ENCODE assay signal across 8 cellular contexts in genomic region chr10:77251297-77252013, GRCh38.
DNase-seq lines count a peak whose midpoint lies in the region; ATAC-seq and TF ChIP-seq lines count a peak whose summit lies in the region.

No MANE protein-coding gene starts in this region.

- DNase-seq in CD14-positive monocyte (ENCODE audit: low spot score) = no peak
- DNase-seq in H4 (ENCODE audit: low spot score) = peak; percentile 40
- peak; percentile 38 to 75 for DNase-seq in SJCRH30
- peak; percentile 63 for DNase-seq in glomerular visceral epithelial cell (ENCODE audit: extremely low spot score)
- DNase-seq in activated effector memory CD4-positive, alpha-beta T cell treated with anti-CD3 and anti-CD28 coated beads, Interleukin-2, amount 50 U/mL, for 16 hours = no peak

- H3K9me3 Mint-ChIP-seq in CD14-positive monocyte = peaks cover 0 to 3% (median 0%) of the 10 kb centered on the region in 7 donors

- no peaks in the 10 kb centered on the region for H3K36me3 ChIP-seq in SJCRH30

- H3K27me3 ChIP-seq in SJCRH30 = no peaks in the 10 kb centered on the region

- H3K4me3 ChIP-seq in SJCRH30 = no peak overlapping the region

- ATAC-seq in HG02763 (IDR thresholded peaks at IDR 0.05; ENCODE audit: unreplicated experiment) (no peak), HG02938 (IDR thresholded peaks at IDR 0.05; ENCODE audit: unreplicated experiment) (no peak), GM19467 (IDR thresholded peaks at IDR 0.05; ENCODE audit: unreplicated experiment) (no peak)

- H3K27ac ChIP-seq in SJCRH30 = no peak overlapping the region

- peaks cover 20% of the 10 kb centered on the region for H3K4me1 ChIP-seq in SJCRH30

- TF ChIP-seq CTCF in CD14-positive monocyte (IDR thresholded peaks at IDR 0.05) = peak; percentile 61

- no peak overlapping the region for H3K27ac Mint-ChIP-seq in CD14-positive monocyte

- intact Hi-C loops in CD14-positive monocyte (cut with micrococcal nuclease) = no loop called here

- no peak overlapping the region for H3K4me3 Mint-ChIP-seq in CD14-positive monocyte

- H3K27me3 Mint-ChIP-seq in CD14-positive monocyte (ENCODE audit: low read depth in 3 of 3) = peaks cover 0 to 3% (median 0%) of the 10 kb centered on the region in 3 donors

- peaks cover 3% of the 10 kb centered on the region; the same call in 1 of the 2 replicates for H3K9me3 ChIP-seq in SJCRH30 (replicated peaks)

- H3K4me1 Mint-ChIP-seq in CD14-positive monocyte = peaks cover 23% of the 10 kb centered on the region

- H3K36me3 Mint-ChIP-seq in CD14-positive monocyte = peaks cover 0 to 2% of the 10 kb centered on the region in 2 donors

Comparison
In these comparisons a context has a peak if more than half of its experiments do, and no peak if none do; other contexts are left out.
1. DNase-seq: peak in H4 (single experiment), SJCRH30 (2 of 2) and glomerular visceral epithelial cell (single experiment); none in CD14-positive monocyte (single experiment) and activated effector memory CD4-positive, alpha-beta T cell treated with anti-CD3 and anti-CD28 coated beads, Interleukin-2, amount 50 U/mL, for 16 hours (single experiment).